24 cellular contexts compared by ENCODE assay signal in the genomic region with DNA sequence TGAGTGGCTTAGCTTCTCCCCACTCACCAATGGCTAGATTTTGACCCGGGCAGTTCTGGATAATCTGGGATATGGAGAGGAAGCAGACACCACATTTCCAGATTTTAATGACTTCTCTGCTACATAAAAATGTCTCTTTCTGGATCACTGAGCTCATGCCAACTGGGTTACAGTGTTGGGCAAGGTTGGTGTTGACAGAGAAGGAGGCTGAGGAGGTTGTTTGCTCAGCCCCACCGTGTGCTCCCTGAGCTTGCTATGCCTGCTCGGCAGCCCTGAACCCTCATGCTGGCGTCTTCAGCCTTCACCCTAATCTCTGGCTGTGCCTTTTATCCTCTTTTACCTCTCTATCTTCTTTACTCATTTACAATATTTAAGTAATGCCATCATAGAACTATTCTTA. TPM values are rescaled to one million over a fixed set of nuclear protein-coding genes. Genes with fewer than 3 reads are reported as not detected.
DNase-seq lines count a peak whose midpoint lies in the region; ATAC-seq and TF ChIP-seq lines count a peak whose summit lies in the region.
"Had no signal": no experiment of that assay in that cellular context is flagged by ENCODE, and none has a peak within 500 bp of the region (broad histone marks: within the 10 kb centered on the region; RNA-seq: fewer than 3 reads in every experiment).

No MANE protein-coding gene starts in this region.

- no peak for TF ChIP-seq CTCF in chondrocyte (IDR thresholded peaks at IDR 0.05)
- no peak for TF ChIP-seq CTCF in right lobe of liver (IDR thresholded peaks at IDR 0.05)

- H3K27me3 ChIP-seq in right lobe of liver (no peaks in the 10 kb centered on the region), skeletal muscle satellite cell (ENCODE audit: control insufficient read depth, insufficient read depth, low read length) (no peaks in the 10 kb centered on the region)
- H3K27me3 ChIP-seq: BE2C, heart left ventricle had no signal

- no peaks in the 10 kb centered on the region for H3K27me3 Mint-ChIP-seq in chondrocyte (ENCODE audit: low read depth)

- H3K4me3 ChIP-seq in right lobe of liver (peak overlapping the region in 1 of 3 donors; percentile 1), skeletal muscle satellite cell (ENCODE audit: low read length) (peak overlapping the region; percentile 16)
- H3K4me3 ChIP-seq: heart left ventricle, psoas muscle had no signal

- H3K27ac ChIP-seq in right lobe of liver: peak overlapping the region in 2 of 3 donors; percentile 19 to 57
- H3K27ac ChIP-seq: heart left ventricle, psoas muscle had no signal

- no peak overlapping the region for H3K9ac ChIP-seq in skeletal muscle satellite cell (ENCODE audit: low read depth, low read length)

- peak overlapping the region; percentile 3 for H3K4me3 Mint-ChIP-seq in chondrocyte (ENCODE audit: unreplicated experiment)
- H3K4me3 Mint-ChIP-seq: endodermal cell; natural killer cell treated with Interleukin-12 subunit alpha and Interleukin-12 subunit beta and Interleukin-15 and Interleukin-18, amount 100 ng/mL, for 72 hours had no signal

- peak overlapping the region; percentile 53 for H3K4me2 ChIP-seq in skeletal muscle satellite cell (ENCODE audit: low read length)

- WGBS in right lobe of liver (ENCODE audit: insufficient coverage, low coverage, low lambda C conversion rate, missing lambda C conversion rate): 18% methylated on average over 4 of the region's 4 CpGs

- DNase-seq in NCI-H748 (lab: John Stamatoyannopoulos, UW; ENCODE audit: unreplicated experiment): peak; percentile 23
- no peak for DNase-seq in NCI-H748 treated with DMSO at 0.1 percent for 48 hours (lab: John Stamatoyannopoulos, UW)
- no peak for DNase-seq in chondrocyte (ENCODE audit: low spot score)
- DNase-seq in right lobe of liver: peak; percentile 44 to 77 (median 67)
- DNase-seq in T-helper 9 cell: no peak
- DNase-seq in inferior parietal cortex (ENCODE audit: extremely low spot score): no peak
- DNase-seq in UCSD-AML1 (lab: John Stamatoyannopoulos, UW; ENCODE audit: unreplicated experiment): no peak
- DNase-seq: BE2C; COR-L47; endodermal cell; heart left ventricle; NCI-H1105; NCI-H2029 treated with DMSO at 0.1 percent for 48 hours; NCI-H510A; psoas muscle; stimulated activated CD8-positive, alpha-beta memory T cell treated with anti-CD3 and anti-CD28 coated beads, Interleukin-4, amount 100 ng/mL, for 48 hours; SW 1271 had no signal

- H3K4me1 ChIP-seq in right lobe of liver: peaks cover 0 to 36% (median 4%) of the 10 kb centered on the region in 4 donors
- H3K4me1 ChIP-seq in skeletal muscle satellite cell (ENCODE audit: control insufficient read depth, insufficient read depth, low read length): peaks cover 39% of the 10 kb centered on the region

- peak; percentile 75 to 88 (median 83) for ATAC-seq in right lobe of liver
- ATAC-seq: activated naive CD4-positive, alpha-beta T cell treated with anti-CD3 and anti-CD28 coated beads, Interleukin-2, amount 50 U/mL, for 72 hours; HCT116; natural killer cell treated with Interleukin-12 subunit alpha and Interleukin-12 subunit beta and Interleukin-15 and Interleukin-18, amount 100 ng/mL, for 72 hours; Right ventricle myocardium inferior had no signal

- H3K4me1 Mint-ChIP-seq in chondrocyte (ENCODE audit: low read depth): peaks cover 54% of the 10 kb centered on the region

- H3K9me3 Mint-ChIP-seq in chondrocyte (ENCODE audit: low read depth): no peaks in the 10 kb centered on the region
- H3K9me3 Mint-ChIP-seq: activated naive CD4-positive, alpha-beta T cell treated with anti-CD3 and anti-CD28 coated beads, Interleukin-2, amount 50 U/mL, for 72 hours; endodermal cell; natural killer cell treated with Interleukin-12 subunit alpha and Interleukin-12 subunit beta and Interleukin-15 and Interleukin-18, amount 100 ng/mL, for 72 hours had no signal

- H3K36me3 ChIP-seq in right lobe of liver: no peaks in the 10 kb centered on the region
- H3K36me3 ChIP-seq in skeletal muscle satellite cell (ENCODE audit: insufficient read depth, low read length): no peaks in the 10 kb centered on the region
- H3K36me3 ChIP-seq: BE2C, heart left ventricle had no signal

- H3K9me3 ChIP-seq in right lobe of liver: no peaks in the 10 kb centered on the region
- no peaks in the 10 kb centered on the region for H3K9me3 ChIP-seq in skeletal muscle satellite cell (replicated peaks; ENCODE audit: low read length)
- H3K9me3 ChIP-seq: BE2C, heart left ventricle, psoas muscle had no signal

- TF ChIP-seq POLR2A in right lobe of liver (IDR thresholded peaks at IDR 0.05): no peak

- H3K27ac Mint-ChIP-seq in chondrocyte (ENCODE audit: unreplicated experiment): peak overlapping the region; percentile 81
- H3K27ac Mint-ChIP-seq: activated naive CD4-positive, alpha-beta T cell treated with anti-CD3 and anti-CD28 coated beads, Interleukin-2, amount 50 U/mL, for 72 hours; endodermal cell; natural killer cell treated with Interleukin-12 subunit alpha and Interleukin-12 subunit beta and Interleukin-15 and Interleukin-18, amount 100 ng/mL, for 72 hours had no signal

- intact Hi-C loops in right lobe of liver (cut with DNase I): no loop called here

- no peaks in the 10 kb centered on the region for H3K36me3 Mint-ChIP-seq in chondrocyte (ENCODE audit: low read depth)
- H3K36me3 Mint-ChIP-seq: activated naive CD4-positive, alpha-beta T cell treated with anti-CD3 and anti-CD28 coated beads, Interleukin-2, amount 50 U/mL, for 72 hours; natural killer cell treated with Interleukin-12 subunit alpha and Interleukin-12 subunit beta and Interleukin-15 and Interleukin-18, amount 100 ng/mL, for 72 hours had no signal

RNA-seq across cellular contexts. Expression of a gene that starts 53.0 kb away (rescaled TPM):
- 58.3 to 75.0 TPM (median 66.0 TPM) in 3 replicates for total RNA-seq in chondrocyte
- total RNA-seq in right lobe of liver: 10 to 100 TPM; 14.4 to 32.5 (median 18.9) TPM
- 29.9 and 33.2 TPM in 2 replicates for total RNA-seq in skeletal muscle satellite cell (2012; rRNA removed)

RNA-seq across cellular contexts. Expression of a gene that starts 58.6 kb away (rescaled TPM):
- total RNA-seq in chondrocyte (not detected in 3 replicates), right lobe of liver (under 1 TPM in 2 of 6 experiments, not detected in 4; 0.31 to 0.66 TPM)
- not detected in 2 replicates for total RNA-seq in skeletal muscle satellite cell (2012; rRNA removed)
- total RNA-seq: activated naive CD4-positive, alpha-beta T cell treated with anti-CD3 and anti-CD28 coated beads, Interleukin-2, amount 50 U/mL, for 72 hours; endodermal cell; heart left ventricle; LHCN-M2; mesenteric fat pad; natural killer cell treated with Interleukin-12 subunit alpha and Interleukin-12 subunit beta and Interleukin-15 and Interleukin-18, amount 100 ng/mL, for 72 hours; psoas muscle; Right ventricle myocardium inferior had no signal

Comparison
In these comparisons a context has a peak if more than half of its experiments do, and no peak if none do; other contexts are left out.
1. DNase-seq: peak in NCI-H748 (single experiment) and right lobe of liver (3 of 3); none in NCI-H748 treated with DMSO at 0.1 percent for 48 hours (single experiment), chondrocyte (single experiment), T-helper 9 cell (single experiment), inferior parietal cortex (single experiment) and UCSD-AML1 (single experiment).